1 cellular context compared by ENCODE assay signal in genomic region chr13:41606646-41607045, GRCh38.
TF ChIP-seq lines count a peak whose summit lies in the region.

No MANE protein-coding gene starts in this region.

TF ChIP-seq in HepG2, 621 proteins besides CTCF, POLR2A, EP300 and RAD21 (continued from another document and continues in another):
- TF ChIP-seq HDAC2 (CRISPR knock-in tag; IDR thresholded peaks at IDR 0.05), result peak; percentile 60
- TF ChIP-seq PAXIP1 (CRISPR knock-in tag; conservative IDR thresholded peaks at IDR 0.05), result peak; percentile 42; the same call in 1 of the 2 replicates
- TF ChIP-seq KDM6A (CRISPR knock-in tag; IDR thresholded peaks at IDR 0.05; ENCODE audit: low read depth), result 0 out of 2 replicates have a peak, but pooled peaks have one; percentile 50
- TF ChIP-seq THAP11 (CRISPR knock-in tag; IDR thresholded peaks at IDR 0.05), result 0 out of 2 replicates have a peak, but pooled peaks have one; percentile 31
- TF ChIP-seq ZNF329 (CRISPR knock-in tag; IDR thresholded peaks at IDR 0.05; ENCODE audit: low read depth), result no peak
- 0 out of 2 replicates have a peak, but pooled peaks have one; percentile 47 for TF ChIP-seq ZNF12 (CRISPR knock-in tag; IDR thresholded peaks at IDR 0.05)
- TF ChIP-seq CBX1 (IDR thresholded peaks at IDR 0.05; ENCODE audit: low read depth), result no peak
- peak; percentile 94 for TF ChIP-seq ARID5B (CRISPR knock-in tag; IDR thresholded peaks at IDR 0.05)
- TF ChIP-seq NR1H2 (CRISPR knock-in tag; IDR thresholded peaks at IDR 0.05; ENCODE audit: borderline replicate concordance, low read depth), result no peak
- TF ChIP-seq SAP130 (CRISPR knock-in tag; IDR thresholded peaks at IDR 0.05; ENCODE audit: low read depth), result peak; percentile 51
- TF ChIP-seq, protein P1, sequence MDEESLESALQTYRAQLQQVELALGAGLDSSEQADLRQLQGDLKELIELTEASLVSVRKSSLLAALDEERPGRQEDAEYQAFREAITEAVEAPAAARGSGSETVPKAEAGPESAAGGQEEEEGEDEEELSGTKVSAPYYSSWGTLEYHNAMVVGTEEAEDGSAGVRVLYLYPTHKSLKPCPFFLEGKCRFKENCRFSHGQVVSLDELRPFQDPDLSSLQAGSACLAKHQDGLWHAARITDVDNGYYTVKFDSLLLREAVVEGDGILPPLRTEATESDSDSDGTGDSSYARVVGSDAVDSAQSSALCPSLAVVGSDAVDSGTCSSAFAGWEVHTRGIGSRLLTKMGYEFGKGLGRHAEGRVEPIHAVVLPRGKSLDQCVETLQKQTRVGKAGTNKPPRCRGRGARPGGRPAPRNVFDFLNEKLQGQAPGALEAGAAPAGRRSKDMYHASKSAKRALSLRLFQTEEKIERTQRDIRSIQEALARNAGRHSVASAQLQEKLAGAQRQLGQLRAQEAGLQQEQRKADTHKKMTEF (CRISPR knock-in tag; IDR thresholded peaks at IDR 0.05), result peak; percentile 41; the same call in 1 of the 2 replicates
- TF ChIP-seq SOX13 (IDR thresholded peaks at IDR 0.05), result 0 out of 2 replicates have a peak, but pooled peaks have one; percentile 41
- TF ChIP-seq SOX13 (CRISPR knock-in tag; conservative IDR thresholded peaks at IDR 0.05 in 1 of 2, IDR thresholded peaks at IDR 0.05 in 1 of 2), result peak in 1 of 2 experiments; percentile 85; a peak in 2 of 4 replicates
- TF ChIP-seq ZNF335 (CRISPR knock-in tag; IDR thresholded peaks at IDR 0.05), result 0 out of 2 replicates have a peak, but pooled peaks have one; percentile 41
- TF ChIP-seq, protein P2, sequence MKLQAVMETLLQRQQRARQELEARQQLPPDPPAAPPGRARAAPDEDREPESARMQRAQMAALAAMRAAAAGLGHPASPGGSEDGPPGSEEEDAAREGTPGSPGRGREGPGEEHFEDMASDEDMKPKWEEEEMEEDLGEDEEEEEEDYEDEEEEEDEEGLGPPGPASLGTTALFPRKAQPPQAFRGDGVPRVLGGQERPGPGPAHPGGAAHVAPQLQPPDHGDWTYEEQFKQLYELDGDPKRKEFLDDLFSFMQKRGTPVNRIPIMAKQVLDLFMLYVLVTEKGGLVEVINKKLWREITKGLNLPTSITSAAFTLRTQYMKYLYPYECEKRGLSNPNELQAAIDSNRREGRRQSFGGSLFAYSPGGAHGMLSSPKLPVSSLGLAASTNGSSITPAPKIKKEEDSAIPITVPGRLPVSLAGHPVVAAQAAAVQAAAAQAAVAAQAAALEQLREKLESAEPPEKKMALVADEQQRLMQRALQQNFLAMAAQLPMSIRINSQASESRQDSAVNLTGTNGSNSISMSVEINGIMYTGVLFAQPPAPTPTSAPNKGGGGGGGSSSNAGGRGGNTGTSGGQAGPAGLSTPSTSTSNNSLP (IDR thresholded peaks at IDR 0.05; ENCODE audit: low read depth, low read length), result 0 out of 2 replicates have a peak, but pooled peaks have one; percentile 55
- TF ChIP-seq KAT8 (CRISPR knock-in tag; IDR thresholded peaks at IDR 0.05), result peak; percentile 40
- no peak for TF ChIP-seq ZSCAN25 (CRISPR knock-in tag; IDR thresholded peaks at IDR 0.05)
- TF ChIP-seq MED1 (CRISPR knock-in tag; IDR thresholded peaks at IDR 0.05), result peak; percentile 65
- TF ChIP-seq PPARG (CRISPR knock-in tag; conservative IDR thresholded peaks at IDR 0.05), result no peak
- peak; percentile 85 for TF ChIP-seq PRDM10 (CRISPR knock-in tag; IDR thresholded peaks at IDR 0.05; ENCODE audit: low read depth)
- peak; percentile 67 for TF ChIP-seq RXRB (CRISPR knock-in tag; IDR thresholded peaks at IDR 0.05; ENCODE audit: borderline replicate concordance)
- TF ChIP-seq ZNF331 (CRISPR knock-in tag; IDR thresholded peaks at IDR 0.05), result peak; percentile 61; the same call in 1 of the 2 replicates
- TF ChIP-seq FOSL2 (CRISPR knock-in tag; IDR thresholded peaks at IDR 0.05), result peak; percentile 67
- TF ChIP-seq MTF1 (CRISPR knock-in tag; IDR thresholded peaks at IDR 0.05), result no peak
- peak; percentile 47; the same call in 1 of the 2 replicates for TF ChIP-seq FOXK1 (CRISPR knock-in tag; IDR thresholded peaks at IDR 0.05; ENCODE audit: borderline replicate concordance, low read depth)
- TF ChIP-seq ZIK1 (CRISPR knock-in tag; IDR thresholded peaks at IDR 0.05; ENCODE audit: borderline replicate concordance, low read depth), result no peak
- peak; percentile 76 for TF ChIP-seq BCL6 (CRISPR knock-in tag; IDR thresholded peaks at IDR 0.05)
- TF ChIP-seq TCF7 (IDR thresholded peaks at IDR 0.05; ENCODE audit: low read depth), result peak; percentile 85
- 0 out of 2 replicates have a peak, but pooled peaks have one; percentile 16 for TF ChIP-seq DPF2 (CRISPR knock-in tag; IDR thresholded peaks at IDR 0.05; ENCODE audit: borderline replicate concordance, low read depth)
- TF ChIP-seq NCOA2 (CRISPR knock-in tag; IDR thresholded peaks at IDR 0.05), result peak; percentile 87
- no peak for TF ChIP-seq ZNF317 (CRISPR knock-in tag; IDR thresholded peaks at IDR 0.05)
- no peak for TF ChIP-seq ZNF713 (CRISPR knock-in tag; IDR thresholded peaks at IDR 0.05)
- TF ChIP-seq SMAD3 (CRISPR knock-in tag; IDR thresholded peaks at IDR 0.05), result peak; percentile 56; the same call in 1 of the 2 replicates
- no peak for TF ChIP-seq MAZ (IDR thresholded peaks at IDR 0.05; ENCODE audit: borderline replicate concordance, low read depth, low read length)
- no peak for TF ChIP-seq MAZ (CRISPR knock-in tag; IDR thresholded peaks at IDR 0.05; ENCODE audit: low read depth)
- no peak for TF ChIP-seq ZNF660 (CRISPR knock-in tag; IDR thresholded peaks at IDR 0.05; ENCODE audit: borderline replicate concordance, low read depth)
- peak; percentile 40; the same call in 1 of the 2 replicates for TF ChIP-seq NR2F6 (IDR thresholded peaks at IDR 0.05)
- peak; percentile 70 for TF ChIP-seq NR2F6 (CRISPR knock-in tag; IDR thresholded peaks at IDR 0.05)
- TF ChIP-seq ZNF737 (CRISPR knock-in tag; IDR thresholded peaks at IDR 0.05; ENCODE audit: borderline replicate concordance), result no peak
- TF ChIP-seq HMG20A (CRISPR knock-in tag; IDR thresholded peaks at IDR 0.05; ENCODE audit: borderline replicate concordance), result peak; percentile 93
- TF ChIP-seq HOXD1 (CRISPR knock-in tag; IDR thresholded peaks at IDR 0.05), result no peak
- TF ChIP-seq MXD1 (CRISPR knock-in tag; IDR thresholded peaks at IDR 0.05), result no peak
- TF ChIP-seq ZNF768 (CRISPR knock-in tag; IDR thresholded peaks at IDR 0.05), result no peak
- peak; percentile 99 for TF ChIP-seq ZNF644 (CRISPR knock-in tag; IDR thresholded peaks at IDR 0.05; ENCODE audit: low read depth)
- TF ChIP-seq ZNF281 (CRISPR knock-in tag; IDR thresholded peaks at IDR 0.05; ENCODE audit: borderline replicate concordance), result peak; percentile 40; the same call in 1 of the 2 replicates
- TF ChIP-seq MEF2D (CRISPR knock-in tag; IDR thresholded peaks at IDR 0.05), result peak; percentile 76; the same call in 1 of the 2 replicates
- TF ChIP-seq POGZ (CRISPR knock-in tag; IDR thresholded peaks at IDR 0.05), result peak; percentile 87
- peak; percentile 92 for TF ChIP-seq GATAD2A (CRISPR knock-in tag; IDR thresholded peaks at IDR 0.05)
- peak; percentile 44; the same call in 1 of the 2 replicates for TF ChIP-seq FOXO1 (CRISPR knock-in tag; IDR thresholded peaks at IDR 0.05)
- no peak for TF ChIP-seq ZNF468 (CRISPR knock-in tag; IDR thresholded peaks at IDR 0.05)
- TF ChIP-seq MIER2 (CRISPR knock-in tag; IDR thresholded peaks at IDR 0.05), result peak; percentile 47; the same call in 1 of the 2 replicates
